12 cellular contexts compared by ENCODE assay signal in the genomic region with DNA sequence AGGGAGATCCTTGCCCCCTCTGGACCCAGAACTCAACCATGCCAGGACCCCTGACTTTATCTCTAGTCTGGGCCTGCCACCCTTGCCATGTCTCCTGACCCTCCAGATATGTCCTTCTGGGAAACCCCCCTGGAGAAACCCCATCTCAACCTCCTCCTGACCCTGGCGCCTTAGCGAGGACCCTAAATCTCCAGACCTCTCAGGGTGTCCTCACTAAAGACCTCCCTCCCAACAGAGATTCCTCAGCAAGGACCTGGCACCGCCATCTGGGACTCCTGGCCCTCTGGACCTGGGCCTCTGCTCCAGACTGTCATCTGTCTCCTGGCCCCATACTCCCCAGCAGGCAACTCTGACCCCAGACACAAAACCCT. TPM values are rescaled to one million over a fixed set of nuclear protein-coding genes. Genes with fewer than 3 reads are reported as not detected.
DNase-seq lines count a peak whose midpoint lies in the region; ATAC-seq and TF ChIP-seq lines count a peak whose summit lies in the region.
"Had no signal": no experiment of that assay in that cellular context is flagged by ENCODE, and none has a peak within 500 bp of the region (broad histone marks: within the 10 kb centered on the region; RNA-seq: fewer than 3 reads in every experiment).

No MANE protein-coding gene starts in this region.

- H3K9me3 ChIP-seq in heart right ventricle (no peaks in the 10 kb centered on the region), vagina (no peaks in the 10 kb centered on the region), BE2C (no peaks in the 10 kb centered on the region)
- H3K9me3 ChIP-seq: adrenal gland, thyroid gland had no signal

- ATAC-seq in heart right ventricle (peak in 1 of 8 donors; percentile 3), naive B cell (ENCODE audit: low read depth in 2 of 2) (no peak)

- no peak for TF ChIP-seq CTCF in heart right ventricle (IDR thresholded peaks at IDR 0.05)
- TF ChIP-seq CTCF in cardiac fibroblast (IDR thresholded peaks at IDR 0.05; ENCODE audit: low read depth, low read length), result no peak
- no peak for TF ChIP-seq CTCF in vagina (IDR thresholded peaks at IDR 0.05)
- TF ChIP-seq CTCF in BE2C (IDR thresholded peaks at IDR 0.05; ENCODE audit: low read depth, low read length), result no peak

- H3K4me3 ChIP-seq in heart right ventricle (peak overlapping the region in 7 of 10 donors; percentile 64 to 93 (median 71)), cardiac fibroblast (replicated peaks in 1 of 2; ENCODE audit: low read depth in 2 of 2, low read length in 2 of 2) (peak overlapping the region; percentile 63 to 65), vagina (peak overlapping the region; percentile 66 to 83), BE2C (ENCODE audit: low read depth, low read length) (no peak overlapping the region)

- H3K27ac Mint-ChIP-seq in naive B cell, result peak overlapping the region in 3 of 6 donors; percentile 38 to 60 (median 48)

- WGBS in heart right ventricle, 2 donors, result 85 to 91% methylated on average over 3 of the region's 3 CpGs

- H3K27me3 ChIP-seq in heart right ventricle, result no peaks in the 10 kb centered on the region
- H3K27me3 ChIP-seq in vagina, result no peaks in the 10 kb centered on the region
- peaks cover 31% of the 10 kb centered on the region for H3K27me3 ChIP-seq in BE2C
- H3K27me3 ChIP-seq: adrenal gland, thyroid gland had no signal

- H3K27ac ChIP-seq in heart right ventricle, result peak overlapping the region in 9 of 10 donors; percentile 40 to 93 (median 84)
- peak overlapping the region; percentile 92 for H3K27ac ChIP-seq in vagina

- no peaks in the 10 kb centered on the region for H3K9me3 Mint-ChIP-seq in naive B cell

- H3K4me1 ChIP-seq in heart right ventricle, result peaks cover 10 to 80% (median 56%) of the 10 kb centered on the region in 9 donors
- peaks cover 68% of the 10 kb centered on the region for H3K4me1 ChIP-seq in vagina
- no peaks in the 10 kb centered on the region for H3K4me1 ChIP-seq in BE2C

- H3K4me3 Mint-ChIP-seq in naive B cell, result peak overlapping the region; percentile 82 to 92 (median 85)

- H3K36me3 Mint-ChIP-seq in naive B cell, result peaks cover 0 to 8% of the 10 kb centered on the region in 2 donors

- H3K36me3 ChIP-seq in heart right ventricle, result peaks cover 0 to 20% (median 0%) of the 10 kb centered on the region in 9 donors
- H3K36me3 ChIP-seq in vagina, result no peaks in the 10 kb centered on the region
- no peaks in the 10 kb centered on the region for H3K36me3 ChIP-seq in BE2C
- H3K36me3 ChIP-seq: adrenal gland, thyroid gland had no signal

- intact Hi-C loops in heart right ventricle (cut with DNase I) (loop anchor here in 6 of 10 donors (5.0 to 10.0 kb wide), 6 partner anchors 44 to 1654 kb away; a partner anchor contains a TSS), cardiac septum (cut with DNase I) (loop anchor here (2.0 to 10.0 kb wide), 3 partner anchors 42 to 176 kb away; no protein-coding TSS in a partner anchor), vagina (cut with DNase I) (loop anchor here (5.0 kb wide), 1 partner anchor 74 kb away; no protein-coding TSS in a partner anchor)

- TF ChIP-seq POLR2A in vagina (IDR thresholded peaks at IDR 0.05), result no peak

- no peaks in the 10 kb centered on the region for H3K27me3 Mint-ChIP-seq in naive B cell

- DNase-seq in heart right ventricle (no peak), cardiac septum (ENCODE audit: low spot score) (no peak), cardiac fibroblast (ENCODE audit: low read depth in 2 of 2) (no peak), naive B cell (no peak), vagina (ENCODE audit: extremely low spot score in 2 of 2) (no peak), BE2C (no peak), NOMO-1 (lab: John Stamatoyannopoulos, UW; ENCODE audit: unreplicated experiment in 2 of 2) (no peak), pons (ENCODE audit: low spot score) (no peak)
- DNase-seq: head of caudate nucleus; stimulated activated CD4-positive, alpha-beta T cell treated with anti-CD3 and anti-CD28 coated beads, Interleukin-12 subunit alpha, Interleukin-12 subunit beta, amount 100 ng/mL, for 4 hours; thyroid gland had no signal

- peaks cover 30 to 44% (median 40%) of the 10 kb centered on the region in 3 donors for H3K4me1 Mint-ChIP-seq in naive B cell

RNA-seq across cellular contexts. Expression of a gene that starts 1.3 kb away (rescaled TPM):
- 10 to 100 TPM in 6 of 10 donors, 1 to 10 TPM in 4; 4.5 to 31.6 (median 13.7) TPM for total RNA-seq in heart right ventricle
- polyA plus RNA-seq in heart right ventricle, result 1 to 10 TPM; 5.1 to 8.0 TPM
- 14.1 TPM for total RNA-seq in cardiac septum
- 1 to 10 TPM in 2 of 6 donors, under 1 TPM in 4; 0.30 to 1.2 (median 0.70) TPM for polyA plus RNA-seq in naive B cell (ENCODE audit: low read depth in 6 of 6)
- total RNA-seq in vagina, result 16.2 TPM
- polyA plus RNA-seq in BE2C (2012; ENCODE audit: insufficient read depth, insufficient read length, low read depth), result 0.12 TPM

RNA-seq across cellular contexts. Expression of a gene that starts 5.2 kb away (rescaled TPM):
- total RNA-seq in heart right ventricle (10 to 100 TPM; 24.3 to 42.9 (median 30.2) TPM), cardiac septum (27.6 TPM), vagina (32.9 TPM)
- polyA plus RNA-seq in heart right ventricle (100 to 1,000 TPM in 1 of 2 donors, 10 to 100 TPM in 1; 47.2 to 115 TPM), naive B cell (ENCODE audit: low read depth in 6 of 6) (10 to 100 TPM; 19.7 to 33.4 (median 23.2) TPM)
- polyA plus RNA-seq in BE2C (2012; ENCODE audit: insufficient read depth, insufficient read length, low read depth), result 104 TPM

RNA-seq across cellular contexts. Expression of a gene that starts 14.7 kb away (rescaled TPM):
- 1 to 10 TPM in 5 of 10 donors, under 1 TPM in 5; 0.74 to 4.9 (median 1.1) TPM for total RNA-seq in heart right ventricle
- polyA plus RNA-seq in heart right ventricle, result 1 to 10 TPM; 1.1 to 2.5 TPM
- total RNA-seq in cardiac septum, result 1.5 TPM
- 10 to 100 TPM in 1 of 6 donors, 1 to 10 TPM in 5; 1.2 to 11.1 (median 3.0) TPM for polyA plus RNA-seq in naive B cell (ENCODE audit: low read depth in 6 of 6)
- total RNA-seq in vagina, result 2.2 TPM
- polyA plus RNA-seq in BE2C (2012; ENCODE audit: insufficient read depth, insufficient read length, low read depth), result 1.2 TPM

RNA-seq across cellular contexts. Expression of a gene that starts 16.9 kb away (rescaled TPM):
- total RNA-seq in heart right ventricle (10 to 100 TPM in 1 of 10 donors, 1 to 10 TPM in 7, not detected in 2; 2.2 to 37.9 (median 3.7) TPM), cardiac septum (2.0 TPM), vagina (96.5 TPM)
- polyA plus RNA-seq in heart right ventricle (100 to 1,000 TPM in 1 of 2 donors, 10 to 100 TPM in 1; 24.9 to 133 TPM), naive B cell (ENCODE audit: low read depth in 6 of 6) (1 to 10 TPM in 3 of 6 donors, not detected in 3; 1.1 to 3.9 (median 1.2) TPM)
- 0.91 TPM for polyA plus RNA-seq in BE2C (2012; ENCODE audit: insufficient read depth, insufficient read length, low read depth)

RNA-seq across cellular contexts. Expression of a gene that starts 53.4 kb away (rescaled TPM):
- total RNA-seq in heart right ventricle, result 100 to 1,000 TPM; 234 to 426 (median 302) TPM
- 100 to 1,000 TPM; 113 to 513 TPM for polyA plus RNA-seq in heart right ventricle
- 283 TPM for total RNA-seq in cardiac septum
- polyA plus RNA-seq in naive B cell (ENCODE audit: low read depth in 6 of 6), result 100 to 1,000 TPM; 150 to 193 (median 155) TPM
- total RNA-seq in vagina, result 169 TPM
- polyA plus RNA-seq in BE2C (2012; ENCODE audit: insufficient read depth, insufficient read length, low read depth), result 683 TPM
